In the genomic region with DNA sequence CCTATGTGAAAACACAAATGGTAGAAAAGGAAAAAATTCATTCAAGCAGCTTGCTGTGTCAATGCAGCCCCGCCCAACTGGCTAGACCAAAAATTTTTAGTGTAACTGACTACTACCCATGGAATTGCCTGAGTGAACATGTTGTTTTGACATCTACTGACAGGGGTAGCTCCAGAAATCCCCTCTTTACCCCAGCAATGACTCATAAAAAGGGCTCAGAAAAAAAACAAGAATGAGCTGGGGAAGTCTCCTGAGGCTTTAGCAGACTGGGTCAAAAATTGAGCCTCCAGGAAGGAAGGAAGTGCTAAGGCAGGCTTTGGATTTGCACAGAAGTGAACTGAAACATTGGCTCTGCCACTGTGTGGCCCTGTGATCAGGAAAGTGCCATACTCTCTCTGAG, we compare ENCODE assay signal across 10 cellular contexts. TPM values are rescaled to one million over a fixed set of nuclear protein-coding genes. Genes with fewer than 3 reads are reported as not detected.
DNase-seq lines count a peak whose midpoint lies in the region; ATAC-seq and TF ChIP-seq lines count a peak whose summit lies in the region.
"Had no signal": no experiment of that assay in that cellular context is flagged by ENCODE, and none has a peak within 500 bp of the region (broad histone marks: within the 10 kb centered on the region; RNA-seq: fewer than 3 reads in every experiment).

No MANE protein-coding gene starts in this region.

- POLR2A ChIA-PET in A673 (lab: Charles Lee; ENCODE audit: low non-redundant PET) = no interaction called here

- no peak overlapping the region for H3K4me3 ChIP-seq in A673 (ENCODE audit: low read depth, low read length, poor library complexity, severe bottlenecking)
- no peak overlapping the region for H3K4me3 ChIP-seq in fibroblast of mammary gland (ENCODE audit: control insufficient read depth, low read depth, low read length)
- H3K4me3 ChIP-seq: K562 had no signal

- CTCF ChIA-PET in A673 (lab: Charles Lee) = no interaction called here

- peak; percentile 87 for ATAC-seq in HG03432 (IDR thresholded peaks at IDR 0.05; ENCODE audit: unreplicated experiment)
- ATAC-seq: K562 had no signal

- no peaks in the 10 kb centered on the region for H3K9me3 ChIP-seq in A673 (ENCODE audit: low read depth, low read length, poor library complexity, severe bottlenecking)

- BruUV-seq in A673 (replicated peaks; lab: Mats Ljungman, UMichigan) = no TSS peak

- intact Hi-C loops in A673 (cut with micrococcal nuclease; ENCODE audit: unreplicated experiment) = no loop called here

- DNase-seq in A673 (ENCODE audit: low spot score) = peak; percentile 23
- DNase-seq in GM19238 (ENCODE audit: insufficient read length, low spot score) = peak; percentile 35
- DNase-seq in fibroblast of mammary gland (ENCODE audit: low read depth) = peak; percentile 80
- no peak for DNase-seq in G401 (ENCODE audit: low spot score)
- DNase-seq in SK-N-DZ (ENCODE audit: low spot score) = no peak
- no peak for DNase-seq in iPS-NIHi7 (ENCODE audit: extremely low spot score)
- no peak for DNase-seq in hypothalamus (lab: John Stamatoyannopoulos, UW)
- DNase-seq: activated CD4-positive, alpha-beta memory T cell treated with anti-CD3 and anti-CD28 coated beads, Interleukin-2, amount 10 ng/mL, durations not matched to agents 7 days and 5 days had no signal

- in situ Hi-C loops in G401 (cut with HindIII; ENCODE audit: low sequenced_read_pairs) = no loop called here

- no peak overlapping the region for H3K27ac ChIP-seq in A673 (ENCODE audit: low read depth, low read length, poor library complexity, severe bottlenecking)

- TF ChIP-seq CTCF in A673 (conservative IDR thresholded peaks at IDR 0.05; ENCODE audit: low read depth, low read length) = no peak
- no peak for TF ChIP-seq CTCF in fibroblast of mammary gland (conservative IDR thresholded peaks at IDR 0.05; ENCODE audit: control insufficient read depth, insufficient read depth, low read depth, low read length)

- H3K27me3 ChIP-seq in A673 (replicated peaks; ENCODE audit: insufficient read depth, low read depth, low read length, poor library complexity) = peaks cover 80% of the 10 kb centered on the region

- H3K36me3 ChIP-seq in A673 (ENCODE audit: insufficient read depth, low read length, poor library complexity, severe bottlenecking) = no peaks in the 10 kb centered on the region

- H3K4me1 ChIP-seq in A673 (ENCODE audit: insufficient read depth, low read length, poor library complexity, severe bottlenecking) = no peaks in the 10 kb centered on the region

RNA-seq across cellular contexts. Expression of a gene that starts 24.4 kb away (rescaled TPM):
- 2.6 and 3.6 TPM in 2 replicates for total RNA-seq in A673 (2021)
- 10.2 and 23.4 TPM in 2 replicates for total RNA-seq in G401 (2014; rRNA removed; shearing (Covaris generic))
- polyA plus RNA-seq in SK-N-DZ (2014; cell fraction: cytosol; rRNA removed) = 10.4 and 16.9 TPM in 2 replicates
- 9.4 and 10.6 TPM in 2 replicates for polyA plus RNA-seq in SK-N-DZ (2014; cell fraction: nucleus; rRNA removed)

Comparison
In these comparisons a context has a peak if more than half of its experiments do, and no peak if none do; other contexts are left out.
1. DNase-seq: peak in A673 (single experiment), GM19238 (single experiment) and fibroblast of mammary gland (single experiment); none in G401 (single experiment), SK-N-DZ (single experiment), iPS-NIHi7 (single experiment) and hypothalamus (0 of 51).